In the genomic region with DNA sequence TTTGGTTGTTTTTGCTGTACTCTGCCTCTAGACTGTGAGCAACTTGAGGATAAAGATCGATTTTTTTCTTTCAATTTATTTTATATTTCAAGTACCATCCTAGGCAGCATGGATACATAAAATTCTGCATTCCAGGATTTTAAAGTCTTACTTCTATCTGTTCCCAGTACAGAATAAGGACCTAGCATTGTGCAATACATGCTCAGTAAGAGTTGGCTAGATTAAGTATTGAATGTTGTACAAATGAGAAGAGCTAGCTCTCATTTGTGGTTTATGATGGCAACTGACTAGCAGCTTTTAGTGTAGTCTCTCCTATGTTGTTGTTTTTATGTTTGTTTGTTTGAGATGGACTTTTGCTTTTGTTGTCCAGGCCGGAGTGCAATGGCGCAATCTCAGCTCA, we compare ENCODE assay signal across 18 cellular contexts.
"Had no signal": no experiment of that assay in that cellular context is flagged by ENCODE, and none has a peak within 500 bp of the region (broad histone marks: within the 10 kb centered on the region; RNA-seq: fewer than 3 reads in every experiment).

No MANE protein-coding gene starts in this region.

- H3K27me3 ChIP-seq: esophagus muscularis mucosa, heart left ventricle, sigmoid colon, stomach, transverse colon had no signal

- ATAC-seq: heart left ventricle; left colon; naive thymus-derived CD4-positive, alpha-beta T cell; psoas muscle had no signal

- H3K9me3 ChIP-seq: esophagus muscularis mucosa, psoas muscle, sigmoid colon, stomach, thoracic aorta, transverse colon had no signal

- DNase-seq: effector memory CD4-positive, alpha-beta T cell; heart left ventricle; hippocampal formation; left colon; naive thymus-derived CD4-positive, alpha-beta T cell; nephron progenitor cell; psoas muscle; sigmoid colon; small intestine; stimulated activated CD4-positive, alpha-beta T cell treated with anti-CD3 and anti-CD28 coated beads, Interleukin-12 subunit alpha, Interleukin-12 subunit beta, amount 100 ng/mL, for 4 hours; stimulated activated naive CD4-positive, alpha-beta T cell; stomach; substantia nigra; transverse colon had no signal

- H3K4me3 ChIP-seq: esophagus muscularis mucosa, heart left ventricle, psoas muscle, sigmoid colon, stomach, thoracic aorta, transverse colon had no signal

- H3K4me1 ChIP-seq: esophagus muscularis mucosa, psoas muscle, sigmoid colon, stomach, transverse colon had no signal

- H3K27ac ChIP-seq: esophagus muscularis mucosa, heart left ventricle, psoas muscle, sigmoid colon, stomach, thoracic aorta, transverse colon had no signal

- H3K36me3 ChIP-seq: esophagus muscularis mucosa, heart left ventricle, sigmoid colon, stomach, thoracic aorta, transverse colon had no signal

- FAIRE-seq: endometrium, frontal cortex, small intestine had no signal
